In genomic region chr2:201733544-201733943, GRCh38 we compare ENCODE assay signal across 17 cellular contexts. TPM values are rescaled to one million over a fixed set of nuclear protein-coding genes. Genes with fewer than 3 reads are reported as not detected.
A peak's percentile ranks its signal among the peaks of the same experiment; 100 is the strongest.
DNase-seq lines count a peak whose midpoint lies in the region; ATAC-seq, FAIRE-seq and TF ChIP-seq lines count a peak whose summit lies in the region.
"Had no signal": no experiment of that assay in that cellular context is flagged by ENCODE, and none has a peak within 500 bp of the region (broad histone marks: within the 10 kb centered on the region; RNA-seq: fewer than 3 reads in every experiment).

No MANE protein-coding gene starts in this region.

- DNase-seq in A172 (ENCODE audit: low spot score): peak; percentile 35
- DNase-seq in M059J (ENCODE audit: low read depth): peak; percentile 13
- DNase-seq in bronchial epithelial cell (ENCODE audit: low read depth): peak; percentile 81
- no peak for DNase-seq in keratinocyte (ENCODE audit: low read depth, low spot score)
- DNase-seq in activated CD4-positive, alpha-beta T cell treated with anti-CD3 and anti-CD28 coated beads for 1 hour: no peak
- DNase-seq in T-cell: no peak
- no peak for DNase-seq in activated CD4-positive, alpha-beta T cell treated with anti-CD3 and anti-CD28 coated beads for 36 hours
- DNase-seq in NCI-H2029 (lab: John Stamatoyannopoulos, UW): no peak
- DNase-seq: C1 segment of cervical spinal cord, EL, H9, NCI-H1092, NCI-H187 treated with DMSO at 0.1 percent for 48 hours, NCI-H446 treated with DMSO at 0.1 percent for 48 hours, NCI-H748 treated with DMSO at 0.1 percent for 48 hours had no signal

- POLR2A ChIA-PET in T-cell (lab: Charles Lee): no interaction called here
- POLR2A ChIA-PET in activated CD4-positive, alpha-beta T cell treated with anti-CD3 and anti-CD28 coated beads for 36 hours (lab: Charles Lee): no interaction called here

- dilution Hi-C loops in keratinocyte (cut with MboI; ENCODE audit: extremely low pct_ligation_motif_present, low sequenced_read_pairs): no loop called here

- H4K20me1 ChIP-seq in keratinocyte (ENCODE audit: control insufficient read depth, extremely low read depth, insufficient read depth, low read length): no peaks in the 10 kb centered on the region

- CTCF ChIA-PET in T-cell (lab: Charles Lee): interaction anchor here in 1 of 2 donors (0.5 kb wide), 1 partner anchor 555 kb away, joined by 3 read pairs; no protein-coding TSS in a partner anchor
- CTCF ChIA-PET in activated CD4-positive, alpha-beta T cell treated with anti-CD3 and anti-CD28 coated beads for 36 hours (lab: Charles Lee): interaction anchor here (0.7 to 1.1 kb wide), 3 partner anchors 15 to 35 kb away, joined by 3 to 4 read pairs (median 3); no protein-coding TSS in a partner anchor

- no peaks in the 10 kb centered on the region for H3K9me3 Mint-ChIP-seq in T-cell
- peaks cover 4% of the 10 kb centered on the region for H3K9me3 Mint-ChIP-seq in activated CD4-positive, alpha-beta T cell treated with anti-CD3 and anti-CD28 coated beads for 36 hours (ENCODE audit: low read depth)
- H3K9me3 Mint-ChIP-seq: IgD-negative memory B cell had no signal

- peak overlapping the region; percentile 48 for H3K27ac ChIP-seq in keratinocyte (ENCODE audit: control insufficient read depth, insufficient read depth, low read length)

- H3K4me3 Mint-ChIP-seq in T-cell: no peak overlapping the region
- no peak overlapping the region for H3K4me3 Mint-ChIP-seq in activated CD4-positive, alpha-beta T cell treated with anti-CD3 and anti-CD28 coated beads for 36 hours
- H3K4me3 Mint-ChIP-seq: H9, IgD-negative memory B cell had no signal

- no peak overlapping the region for H2AFZ ChIP-seq in keratinocyte (ENCODE audit: control insufficient read depth, low read length)

- ATAC-seq in T-cell (replicated peaks in 1 of 4): no peak
- no peak for ATAC-seq in activated CD4-positive, alpha-beta T cell treated with anti-CD3 and anti-CD28 coated beads for 36 hours

- FAIRE-seq in bronchial epithelial cell (lab: Jason Lieb, UNC): no peak
- peak; percentile 60 for FAIRE-seq in keratinocyte (lab: Jason Lieb, UNC)
- FAIRE-seq: A204.1 had no signal

- H3K36me3 ChIP-seq in bronchial epithelial cell (ENCODE audit: control insufficient read depth, insufficient read depth, low read length) (peaks cover 5% of the 10 kb centered on the region), keratinocyte (ENCODE audit: control insufficient read depth in 2 of 2, extremely low read depth in 1 of 2, insufficient read depth in 2 of 2, low read length in 2 of 2) (peaks cover 5 to 11% of the 10 kb centered on the region in 2 experiments)

- no peaks in the 10 kb centered on the region for H3K27me3 Mint-ChIP-seq in T-cell
- H3K27me3 Mint-ChIP-seq in activated CD4-positive, alpha-beta T cell treated with anti-CD3 and anti-CD28 coated beads for 36 hours: no peaks in the 10 kb centered on the region
- H3K27me3 Mint-ChIP-seq: IgD-negative memory B cell had no signal

- no peaks in the 10 kb centered on the region for H3K79me2 ChIP-seq in keratinocyte (ENCODE audit: control insufficient read depth, insufficient read depth, low read length)

- H3K27me3 ChIP-seq in bronchial epithelial cell (ENCODE audit: control insufficient read depth, insufficient read depth, low read length): no peaks in the 10 kb centered on the region
- H3K27me3 ChIP-seq in keratinocyte (ENCODE audit: control insufficient read depth, extremely low read depth, insufficient read depth, low read length): no peaks in the 10 kb centered on the region

- peaks cover 11% of the 10 kb centered on the region for H3K4me1 ChIP-seq in keratinocyte (ENCODE audit: control insufficient read depth, extremely low read depth, insufficient read depth, low read length)

- TF ChIP-seq CTCF in bronchial epithelial cell (IDR thresholded peaks at IDR 0.05; ENCODE audit: insufficient read depth, low read length, severe bottlenecking) (no peak), keratinocyte (optimal IDR thresholded peaks at IDR 0.05 in 1 of 3, IDR thresholded peaks at IDR 0.05 in 1 of 3, conservative IDR thresholded peaks at IDR 0.05 in 1 of 3; ENCODE audit: extremely low read depth in 1 of 3, insufficient read depth in 2 of 3, low read length in 3 of 3) (no peak)

- no peak overlapping the region for H3K9ac ChIP-seq in keratinocyte (ENCODE audit: control insufficient read depth, extremely low read depth, insufficient read depth, low read length)

- no peaks in the 10 kb centered on the region for H3K4me1 Mint-ChIP-seq in T-cell
- peaks cover 12% of the 10 kb centered on the region for H3K4me1 Mint-ChIP-seq in activated CD4-positive, alpha-beta T cell treated with anti-CD3 and anti-CD28 coated beads for 36 hours
- H3K4me1 Mint-ChIP-seq: IgD-negative memory B cell had no signal

- H3K9me3 ChIP-seq in keratinocyte (ENCODE audit: control insufficient read depth, low read depth, low read length): no peaks in the 10 kb centered on the region

- peaks cover 49% of the 10 kb centered on the region for H3K36me3 Mint-ChIP-seq in T-cell
- peaks cover 28% of the 10 kb centered on the region for H3K36me3 Mint-ChIP-seq in activated CD4-positive, alpha-beta T cell treated with anti-CD3 and anti-CD28 coated beads for 36 hours (ENCODE audit: low read depth)

- peak overlapping the region; percentile 65 for H3K4me2 ChIP-seq in keratinocyte (ENCODE audit: control insufficient read depth, extremely low read depth, insufficient read depth, low read depth, low read length)

- intact Hi-C loops in activated CD4-positive, alpha-beta T cell treated with anti-CD3 and anti-CD28 coated beads for 36 hours (cut with DNase I, micrococcal nuclease): no loop called here

- H3K27ac Mint-ChIP-seq in T-cell: no peak overlapping the region
- H3K27ac Mint-ChIP-seq in activated CD4-positive, alpha-beta T cell treated with anti-CD3 and anti-CD28 coated beads for 36 hours: no peak overlapping the region
- H3K27ac Mint-ChIP-seq: H9, IgD-negative memory B cell had no signal

- H3K4me3 ChIP-seq in bronchial epithelial cell (ENCODE audit: low read depth, low read length) (no peak overlapping the region), keratinocyte (ENCODE audit: control insufficient read depth in 2 of 3, extremely low read depth in 1 of 3, insufficient read depth in 2 of 3, low read depth in 1 of 3, low read length in 3 of 3) (no peak overlapping the region)

- no peaks in the 10 kb centered on the region for H3K9me1 ChIP-seq in keratinocyte (ENCODE audit: control insufficient read depth, extremely low read depth, insufficient read depth, low read length)

RNA-seq across cellular contexts. Expression of gene MPP4, which starts 35.1 kb away (rescaled TPM):
- 6.8 and 8.0 TPM in 2 replicates for total RNA-seq in A172 (2014; rRNA removed; shearing (Covaris generic))
- total RNA-seq in M059J (2014; rRNA removed; shearing (Covaris generic)): 5.9 and 9.5 TPM in 2 replicates
- total RNA-seq in bronchial epithelial cell (0.13 TPM in 1 of 2 replicates, not detected in the other), T-cell (under 1 TPM in 1 of 5 donors, not detected in 4; 0.13 TPM)
- polyA plus RNA-seq in keratinocyte: 0.27 to 0.63 TPM (median 0.42 TPM) in 3 replicates
- not detected for polyA plus RNA-seq in keratinocyte (2011; ENCODE audit: low read depth)
- 0.13 TPM in 2 replicates for polyA plus RNA-seq in keratinocyte (2011; cell fraction: cytosol; rRNA removed)
- polyA plus RNA-seq in keratinocyte (2011; cell fraction: nucleus; rRNA removed): 1.1 and 1.3 TPM in 2 replicates
- 0.11 and 0.26 TPM in 2 replicates for polyA plus RNA-seq in keratinocyte (2012; ENCODE audit: low replicate concordance)
- 0.49 to 0.86 TPM (median 0.59 TPM) in 3 replicates for polyA minus RNA-seq in keratinocyte
- polyA minus RNA-seq in keratinocyte (2011; cell fraction: cytosol; rRNA and poly(A)+ RNA removed): not detected
- 1.1 and 2.9 TPM in 2 replicates for polyA minus RNA-seq in keratinocyte (2011; cell fraction: nucleus; rRNA and poly(A)+ RNA removed)
- total RNA-seq in activated CD4-positive, alpha-beta T cell treated with anti-CD3 and anti-CD28 coated beads for 36 hours: not detected
- total RNA-seq: H9 had no signal
- polyA plus RNA-seq: IgD-negative memory B cell had no signal

RNA-seq across cellular contexts. Expression of gene ALS2, which starts 47.2 kb away (rescaled TPM):
- total RNA-seq in A172 (2014; rRNA removed; shearing (Covaris generic)): 30.6 and 39.2 TPM in 2 replicates
- total RNA-seq in M059J (2014; rRNA removed; shearing (Covaris generic)): 23.5 and 28.2 TPM in 2 replicates
- total RNA-seq in bronchial epithelial cell (21.1 and 30.2 TPM in 2 replicates), T-cell (10 to 100 TPM in 3 of 5 donors, 1 to 10 TPM in 2; 9.1 to 11.9 (median 10.3) TPM)
- 21.3 to 25.8 TPM (median 23.4 TPM) in 3 replicates for polyA plus RNA-seq in keratinocyte
- 13.1 TPM for polyA plus RNA-seq in keratinocyte (2011; ENCODE audit: low read depth)
- polyA plus RNA-seq in keratinocyte (2011; cell fraction: cytosol; rRNA removed): 13.3 and 20.6 TPM in 2 replicates
- polyA plus RNA-seq in keratinocyte (2011; cell fraction: nucleus; rRNA removed): 39.2 and 42.3 TPM in 2 replicates
- polyA plus RNA-seq in keratinocyte (2012; ENCODE audit: low replicate concordance): 7.5 and 19.9 TPM in 2 replicates
- 20.3 to 44.0 TPM (median 39.9 TPM) in 3 replicates for polyA minus RNA-seq in keratinocyte
- polyA minus RNA-seq in keratinocyte (2011; cell fraction: cytosol; rRNA and poly(A)+ RNA removed): 16.1 TPM
- polyA minus RNA-seq in keratinocyte (2011; cell fraction: nucleus; rRNA and poly(A)+ RNA removed): 34.5 and 72.0 TPM in 2 replicates
- 10 to 100 TPM; 12.3 to 12.4 TPM for total RNA-seq in activated CD4-positive, alpha-beta T cell treated with anti-CD3 and anti-CD28 coated beads for 36 hours

Comparison
In these comparisons a context has a peak if more than half of its experiments do, and no peak if none do; other contexts are left out.
1. DNase-seq: peak in A172 (single experiment), M059J (single experiment) and bronchial epithelial cell (single experiment); none in keratinocyte (single experiment), activated CD4-positive, alpha-beta T cell treated with anti-CD3 and anti-CD28 coated beads for 1 hour (single experiment), T-cell (0 of 34), activated CD4-positive, alpha-beta T cell treated with anti-CD3 and anti-CD28 coated beads for 36 hours (single experiment) and NCI-H2029 (single experiment).